Comparison of ENCODE assay signal across 1 cellular context in the genomic region with DNA sequence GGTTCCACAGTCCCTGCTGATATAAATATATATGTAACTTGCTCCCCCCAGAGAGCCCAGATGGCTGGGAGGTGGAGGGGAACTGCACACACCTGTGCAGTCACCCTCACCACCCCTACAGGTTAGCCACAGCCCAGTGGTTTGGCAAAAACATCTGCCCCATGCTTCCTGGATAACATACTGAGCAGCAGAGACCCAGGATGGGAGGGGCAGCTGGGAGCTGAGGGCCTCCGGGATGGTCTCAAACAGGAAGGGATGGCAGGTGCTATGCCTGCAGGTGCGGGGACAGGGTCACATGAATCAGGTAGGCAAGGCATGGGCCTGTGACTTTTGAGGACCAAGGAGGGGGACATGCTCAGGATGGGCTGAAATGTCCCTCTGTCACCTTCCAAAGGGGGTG.
TF ChIP-seq lines count a peak whose summit lies in the region.

No MANE protein-coding gene starts in this region.

TF ChIP-seq in IMR-90, 13 proteins besides CTCF, POLR2A, EP300 and RAD21:
- TF ChIP-seq FOS (IDR thresholded peaks at IDR 0.05; ENCODE audit: low read depth, low read length) (no peak), MAZ (IDR thresholded peaks at IDR 0.05; ENCODE audit: borderline replicate concordance, low read depth, low read length) (no peak), BHLHE40 (IDR thresholded peaks at IDR 0.05; ENCODE audit: low read depth, low read length) (no peak), RCOR1 (IDR thresholded peaks at IDR 0.05; ENCODE audit: insufficient replicate concordance, low read length) (no peak), MXI1 (IDR thresholded peaks at IDR 0.05; ENCODE audit: borderline replicate concordance, low read depth, low read length) (no peak), MAFK (IDR thresholded peaks at IDR 0.05; ENCODE audit: low read depth, low read length) (no peak), RFX5 (IDR thresholded peaks at IDR 0.05; ENCODE audit: low read depth, low read length) (no peak), SMC3 (IDR thresholded peaks at IDR 0.05; ENCODE audit: low read depth, low read length) (no peak), NFE2L2 (IDR thresholded peaks at IDR 0.05; ENCODE audit: low read depth, low read length) (no peak), CHD1 (IDR thresholded peaks at IDR 0.05; ENCODE audit: low read depth, low read length) (no peak)
- TF ChIP-seq, protein P1, sequence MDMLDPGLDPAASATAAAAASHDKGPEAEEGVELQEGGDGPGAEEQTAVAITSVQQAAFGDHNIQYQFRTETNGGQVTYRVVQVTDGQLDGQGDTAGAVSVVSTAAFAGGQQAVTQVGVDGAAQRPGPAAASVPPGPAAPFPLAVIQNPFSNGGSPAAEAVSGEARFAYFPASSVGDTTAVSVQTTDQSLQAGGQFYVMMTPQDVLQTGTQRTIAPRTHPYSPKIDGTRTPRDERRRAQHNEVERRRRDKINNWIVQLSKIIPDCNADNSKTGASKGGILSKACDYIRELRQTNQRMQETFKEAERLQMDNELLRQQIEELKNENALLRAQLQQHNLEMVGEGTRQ (IDR thresholded peaks at IDR 0.05; ENCODE audit: low read depth, low read length) = no peak
- TF ChIP-seq, protein P2, sequence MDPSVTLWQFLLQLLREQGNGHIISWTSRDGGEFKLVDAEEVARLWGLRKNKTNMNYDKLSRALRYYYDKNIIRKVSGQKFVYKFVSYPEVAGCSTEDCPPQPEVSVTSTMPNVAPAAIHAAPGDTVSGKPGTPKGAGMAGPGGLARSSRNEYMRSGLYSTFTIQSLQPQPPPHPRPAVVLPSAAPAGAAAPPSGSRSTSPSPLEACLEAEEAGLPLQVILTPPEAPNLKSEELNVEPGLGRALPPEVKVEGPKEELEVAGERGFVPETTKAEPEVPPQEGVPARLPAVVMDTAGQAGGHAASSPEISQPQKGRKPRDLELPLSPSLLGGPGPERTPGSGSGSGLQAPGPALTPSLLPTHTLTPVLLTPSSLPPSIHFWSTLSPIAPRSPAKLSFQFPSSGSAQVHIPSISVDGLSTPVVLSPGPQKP (IDR thresholded peaks at IDR 0.05; ENCODE audit: borderline replicate concordance, low read depth, low read length) = no peak
TF ChIP-seq in IMR-90: peak in this region for 0.
